Comparison of ENCODE assay signal across 1 cellular context in the genomic region with DNA sequence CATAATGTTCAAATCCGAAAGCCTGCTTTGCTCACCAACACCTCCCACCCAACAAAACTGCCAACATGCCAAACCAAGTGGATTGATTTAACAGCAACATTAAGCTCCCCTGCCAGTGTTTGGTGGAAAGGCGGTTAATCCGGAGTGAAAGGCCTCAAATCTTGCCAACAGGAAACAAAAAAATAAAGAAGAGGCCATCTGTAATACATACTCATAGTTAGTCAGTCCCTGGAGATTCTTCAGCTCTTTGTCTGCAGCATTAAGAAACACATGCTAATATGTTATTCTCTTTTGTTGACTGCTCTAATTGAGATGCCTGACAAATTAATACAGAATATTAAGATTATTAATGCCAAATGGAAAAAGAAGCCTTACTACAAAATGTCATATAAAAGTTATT.
TF ChIP-seq lines count a peak whose summit lies in the region.

No MANE protein-coding gene starts in this region.

TF ChIP-seq in SK-N-SH, 30 proteins besides CTCF, POLR2A, EP300 and RAD21 (continued from another document):
- TF ChIP-seq IRF3 (IDR thresholded peaks at IDR 0.05; ENCODE audit: low read depth, low read length) (no peak), SMC3 (IDR thresholded peaks at IDR 0.05; ENCODE audit: low read depth, low read length) (no peak), PBX3 (IDR thresholded peaks at IDR 0.05) (peak; percentile 30; the same call in 1 of the 2 replicates), NRF1 (IDR thresholded peaks at IDR 0.05; ENCODE audit: low read depth, low read length) (no peak), YY1 (IDR thresholded peaks at IDR 0.05; ENCODE audit: low read depth) (no peak), FOXM1 (IDR thresholded peaks at IDR 0.05; ENCODE audit: low read depth) (no peak), REST (IDR thresholded peaks at IDR 0.05; ENCODE audit: low read depth, low read length) (no peak), TEAD4 (IDR thresholded peaks at IDR 0.05; ENCODE audit: borderline replicate concordance, insufficient read depth) (no peak), GATA2 (CRISPR knock-in tag; IDR thresholded peaks at IDR 0.05) (no peak)
